1 cellular context compared by ENCODE assay signal in genomic region chrX:2767631-2768455, GRCh38.
TF ChIP-seq lines count a peak whose summit lies in the region.

No MANE protein-coding gene starts in this region.

TF ChIP-seq in GM23338, 12 proteins besides CTCF, POLR2A, EP300 and RAD21 (continued from another document):
- TF ChIP-seq ZNF462 (CRISPR knock-in tag; IDR thresholded peaks at IDR 0.05) (no peak), CREB1 (CRISPR knock-in tag; IDR thresholded peaks at IDR 0.05; ENCODE audit: low read depth) (no peak), REST (IDR thresholded peaks at IDR 0.05; ENCODE audit: unreplicated experiment) (no peak), EZH2phosphoT487 (IDR thresholded peaks at IDR 0.05; ENCODE audit: unreplicated experiment) (no peak), ZNF114 (CRISPR knock-in tag; IDR thresholded peaks at IDR 0.05) (no peak), JUNB (IDR thresholded peaks at IDR 0.05; ENCODE audit: unreplicated experiment) (no peak), STAT1 (IDR thresholded peaks at IDR 0.05; ENCODE audit: unreplicated experiment) (no peak), EZH2 (IDR thresholded peaks at IDR 0.05; ENCODE audit: low read depth, unreplicated experiment) (no peak)
